ENCODE assay signal across 1 cellular context in genomic region chr22:17007852-17008731, GRCh38.
TF ChIP-seq lines count a peak whose summit lies in the region.

GAB4 (minus strand) TSS chr22:17008222; CDS start chr22:17008114, 108 bp downstream.

TF ChIP-seq in WTC11, 78 proteins besides CTCF, POLR2A, EP300 and RAD21 (continued from another document):
- no peak for TF ChIP-seq E2F5 (CRISPR knock-in tag; IDR thresholded peaks at IDR 0.05)
- no peak for TF ChIP-seq AFF4 (CRISPR knock-in tag; IDR thresholded peaks at IDR 0.05; ENCODE audit: borderline replicate concordance)
- TF ChIP-seq SOX15 (CRISPR knock-in tag; IDR thresholded peaks at IDR 0.05): no peak
- TF ChIP-seq NFATC4 (CRISPR knock-in tag; IDR thresholded peaks at IDR 0.05): no peak
